16 cellular contexts compared by ENCODE assay signal in the genomic region with DNA sequence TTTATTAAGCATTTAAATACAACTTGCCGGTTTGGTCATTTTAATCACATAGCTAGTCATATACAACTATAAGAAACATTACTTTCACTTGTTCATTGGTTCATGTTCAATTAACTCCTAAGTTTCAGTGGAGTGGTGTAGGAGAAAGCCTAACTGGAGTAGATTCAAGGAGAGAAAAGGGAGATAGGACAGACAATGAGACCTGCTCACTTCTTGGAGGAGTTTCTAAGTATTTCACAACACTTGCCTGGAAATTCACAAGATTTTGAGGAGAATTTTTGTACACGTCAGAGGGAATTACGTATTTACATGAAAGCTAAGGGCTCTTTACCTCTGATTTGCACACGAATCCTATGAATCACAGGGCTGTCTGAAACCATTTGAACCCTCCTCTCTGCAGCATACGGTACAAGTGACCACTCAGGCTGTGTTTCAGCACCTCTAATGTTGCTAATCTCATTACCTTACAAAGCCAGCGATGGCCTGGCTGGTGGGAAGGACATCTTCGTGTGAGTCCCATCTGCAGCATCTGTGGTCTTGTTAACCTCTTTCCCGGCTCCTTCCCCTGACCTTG. TPM values are rescaled to one million over a fixed set of nuclear protein-coding genes. Genes with fewer than 3 reads are reported as not detected.
"Had no signal": no experiment of that assay in that cellular context is flagged by ENCODE, and none has a peak within 500 bp of the region (broad histone marks: within the 10 kb centered on the region; RNA-seq: fewer than 3 reads in every experiment).

No MANE protein-coding gene starts in this region.

RNA-seq across cellular contexts. Expression of gene FAM236A, which starts 1.0 kb away (rescaled TPM):
- total RNA-seq: activated B cell treated with CpG ODN at 0.5 μM for 24 hours; activated CD4-positive, alpha-beta memory T cell treated with anti-CD3 and anti-CD28 coated beads for 36 hours; activated CD4-positive, alpha-beta T cell treated with anti-CD3 and anti-CD28 coated beads, Interleukin-2, amount 10 ng/mL, durations not matched to agents 24 days and 14 days; activated CD8-positive, alpha-beta memory T cell treated with anti-CD3 and anti-CD28 coated beads for 36 hours; activated CD8-positive, alpha-beta T cell treated with anti-CD3 and anti-CD28 coated beads for 36 hours; activated naive CD4-positive, alpha-beta T cell treated with anti-CD3 and anti-CD28 coated beads for 36 hours; activated naive CD4-positive, alpha-beta T cell treated with anti-CD3 and anti-CD28 coated beads, Interleukin-2, amount 50 U/mL, for 72 hours; activated naive CD8-positive, alpha-beta T cell treated with anti-CD3 and anti-CD28 coated beads for 36 hours; activated T-cell treated with anti-CD3 and anti-CD28 coated beads, Interleukin-2, amount 50 U/mL, for 4 hours; activated T-cell treated with anti-CD3 and anti-CD28 coated beads, Interleukin-2, amount 50 U/mL, for 72 hours; activated T-helper 1 cell treated with anti-CD3 and anti-CD28 coated beads, Interleukin-12 subunit alpha, Interleukin-12 subunit beta, Interleukin-2, Interleukin-4 antibody, amounts not matched to agents 30 ng/mL and 10 ng/mL and 1 ng/mL, durations not matched to agents 14 hours and 24 hours and 36 hours; activated T-helper 17 cell treated with anti-CD3 and anti-CD28 coated beads, Interleukin-2, amount 50 U/mL, for 72 hours; adrenal gland; aorta; cardiac septum; cerebellum had no signal
- polyA plus RNA-seq: adrenal gland, aorta had no signal

RNA-seq across cellular contexts. Expression of gene DMRTC1, which starts 6.7 kb away (rescaled TPM):
- total RNA-seq: activated CD4-positive, alpha-beta memory T cell treated with anti-CD3 and anti-CD28 coated beads for 36 hours; activated CD4-positive, alpha-beta T cell treated with anti-CD3 and anti-CD28 coated beads, Interleukin-2, amount 10 ng/mL, durations not matched to agents 24 days and 14 days; activated CD8-positive, alpha-beta memory T cell treated with anti-CD3 and anti-CD28 coated beads for 36 hours; activated CD8-positive, alpha-beta T cell treated with anti-CD3 and anti-CD28 coated beads for 36 hours; activated naive CD4-positive, alpha-beta T cell treated with anti-CD3 and anti-CD28 coated beads for 36 hours; activated naive CD8-positive, alpha-beta T cell treated with anti-CD3 and anti-CD28 coated beads for 36 hours; activated T-cell treated with anti-CD3 and anti-CD28 coated beads, Interleukin-2, amount 50 U/mL, for 4 hours; activated T-helper 1 cell treated with anti-CD3 and anti-CD28 coated beads, Interleukin-12 subunit alpha, Interleukin-12 subunit beta, Interleukin-2, Interleukin-4 antibody, amounts not matched to agents 30 ng/mL and 10 ng/mL and 1 ng/mL, durations not matched to agents 14 hours and 24 hours and 36 hours; aorta; cardiac septum; cerebellum had no signal
- polyA plus RNA-seq: aorta had no signal

RNA-seq across cellular contexts. Expression of gene FAM236C, which starts 24.6 kb away (rescaled TPM):
- total RNA-seq: activated B cell treated with CpG ODN at 0.5 μM for 24 hours; activated CD4-positive, alpha-beta memory T cell treated with anti-CD3 and anti-CD28 coated beads for 36 hours; activated CD4-positive, alpha-beta T cell treated with anti-CD3 and anti-CD28 coated beads, Interleukin-2, amount 10 ng/mL, durations not matched to agents 24 days and 14 days; activated CD8-positive, alpha-beta memory T cell treated with anti-CD3 and anti-CD28 coated beads for 36 hours; activated CD8-positive, alpha-beta T cell treated with anti-CD3 and anti-CD28 coated beads for 36 hours; activated naive CD4-positive, alpha-beta T cell treated with anti-CD3 and anti-CD28 coated beads for 36 hours; activated naive CD4-positive, alpha-beta T cell treated with anti-CD3 and anti-CD28 coated beads, Interleukin-2, amount 50 U/mL, for 72 hours; activated naive CD8-positive, alpha-beta T cell treated with anti-CD3 and anti-CD28 coated beads for 36 hours; activated T-cell treated with anti-CD3 and anti-CD28 coated beads, Interleukin-2, amount 50 U/mL, for 4 hours; activated T-cell treated with anti-CD3 and anti-CD28 coated beads, Interleukin-2, amount 50 U/mL, for 72 hours; activated T-helper 1 cell treated with anti-CD3 and anti-CD28 coated beads, Interleukin-12 subunit alpha, Interleukin-12 subunit beta, Interleukin-2, Interleukin-4 antibody, amounts not matched to agents 30 ng/mL and 10 ng/mL and 1 ng/mL, durations not matched to agents 14 hours and 24 hours and 36 hours; activated T-helper 17 cell treated with anti-CD3 and anti-CD28 coated beads, Interleukin-2, amount 50 U/mL, for 72 hours; adrenal gland; aorta; cardiac septum; cerebellum had no signal
- polyA plus RNA-seq: adrenal gland, aorta had no signal
